In the genomic region with DNA sequence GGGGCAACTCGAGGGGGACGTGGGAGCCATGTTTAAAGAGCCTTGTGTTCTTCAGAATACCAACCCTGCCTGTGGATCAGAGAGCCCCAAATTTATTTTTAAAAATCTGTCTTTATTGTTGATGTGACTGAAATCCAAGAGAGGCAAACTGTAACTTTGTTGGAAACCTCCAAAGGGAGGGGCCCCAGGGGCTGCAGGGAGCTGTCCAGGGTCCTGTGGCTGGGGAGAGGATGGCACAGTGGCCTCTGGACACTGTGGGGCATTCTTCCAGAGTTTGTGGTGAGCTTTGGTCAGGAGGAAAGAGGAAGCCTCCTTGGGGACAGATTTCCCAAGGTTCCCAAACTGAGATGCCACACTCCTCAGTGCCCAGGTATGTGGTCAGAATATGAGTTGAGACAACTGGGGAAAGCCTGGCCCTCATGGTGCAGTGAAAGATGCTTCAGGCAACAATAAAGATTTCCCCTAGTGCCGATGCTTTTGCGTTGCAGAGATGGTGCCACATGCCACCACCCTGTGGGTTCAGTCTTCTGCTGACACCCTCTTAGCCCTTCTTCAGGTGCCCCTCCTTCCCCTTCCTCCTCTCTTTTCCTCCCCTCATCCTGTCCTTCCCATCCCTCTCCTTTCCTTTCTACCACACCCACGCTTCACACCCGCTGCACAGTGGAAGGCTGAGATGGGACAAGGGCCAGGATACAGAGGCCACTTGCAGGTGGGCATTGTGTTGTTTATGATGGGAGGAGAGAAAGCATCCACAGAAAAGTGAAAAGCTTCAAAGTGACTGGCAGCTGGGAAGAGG, we compare ENCODE assay signal across 14 cellular contexts.
DNase-seq lines count a peak whose midpoint lies in the region; TF ChIP-seq lines count a peak whose summit lies in the region.
"Had no signal": no experiment of that assay in that cellular context is flagged by ENCODE, and none has a peak within 500 bp of the region (broad histone marks: within the 10 kb centered on the region; RNA-seq: fewer than 3 reads in every experiment).

No MANE protein-coding gene starts in this region.

- no peaks in the 10 kb centered on the region for H3K36me3 Mint-ChIP-seq in neural progenitor cell
- H3K36me3 Mint-ChIP-seq: natural killer cell treated with Interleukin-12 subunit alpha and Interleukin-12 subunit beta and Interleukin-15 and Interleukin-18, amount 100 ng/mL, for 72 hours had no signal

- H3K4me3 ChIP-seq in adipocyte (ENCODE audit: low read length) (no peak overlapping the region), neural progenitor cell (no peak overlapping the region), osteoblast (ENCODE audit: insufficient read depth, low read length) (no peak overlapping the region)
- H3K4me3 ChIP-seq: transverse colon had no signal

- no peak for TF ChIP-seq CTCF in neural progenitor cell (IDR thresholded peaks at IDR 0.05)
- no peak for TF ChIP-seq CTCF in osteoblast (IDR thresholded peaks at IDR 0.05; ENCODE audit: extremely low read depth, low read depth, low read length)

- peaks cover 5% of the 10 kb centered on the region for H3K27me3 Mint-ChIP-seq in neural progenitor cell (ENCODE audit: insufficient read depth, low read depth)
- H3K27me3 Mint-ChIP-seq: dendritic cell treated with granulocyte-macrophage colony-stimulating factor and Interleukin-4, amounts not matched to agents 40 ng/mL and 50 ng/mL, for 4 days had no signal

- no peak overlapping the region for H3K9ac ChIP-seq in adipocyte (ENCODE audit: low read length)
- H3K9ac ChIP-seq in neural progenitor cell: no peak overlapping the region

- DNase-seq in NCI-H2171 treated with DMSO at 0.1 percent for 48 hours (lab: John Stamatoyannopoulos, UW): peak; percentile 55
- DNase-seq in NCI-H2171 (lab: John Stamatoyannopoulos, UW): no peak
- peak; percentile 29 for DNase-seq in LHCN-M2 (ENCODE audit: low read depth)
- peak; percentile 35 for DNase-seq in adipocyte (ENCODE audit: low read depth)
- peak; percentile 75 for DNase-seq in neural progenitor cell (ENCODE audit: low spot score)
- no peak for DNase-seq in stimulated activated CD4-positive, alpha-beta T cell treated with anti-CD3 and anti-CD28 coated beads, Interleukin-1b, Interleukin-23, amount 100 ng/mL, for 48 hours
- no peak for DNase-seq in osteoblast (ENCODE audit: insufficient read length, low spot score, missing footprints)
- DNase-seq in hippocampal formation (lab: John Stamatoyannopoulos, UW): no peak
- DNase-seq: 8988T, amygdala, NCI-H2227 treated with DMSO at 0.1 percent for 48 hours, transverse colon had no signal

- H3K9me3 ChIP-seq in adipocyte (ENCODE audit: control insufficient read depth, low read length) (no peaks in the 10 kb centered on the region), neural progenitor cell (ENCODE audit: low read depth) (no peaks in the 10 kb centered on the region), osteoblast (ENCODE audit: low read depth, low read length) (no peaks in the 10 kb centered on the region)
- H3K9me3 ChIP-seq: transverse colon had no signal

- H3K4me3 Mint-ChIP-seq in neural progenitor cell: no peak overlapping the region
- H3K4me3 Mint-ChIP-seq: dendritic cell treated with granulocyte-macrophage colony-stimulating factor and Interleukin-4, amounts not matched to agents 40 ng/mL and 50 ng/mL, for 4 days; natural killer cell treated with Interleukin-12 subunit alpha and Interleukin-12 subunit beta and Interleukin-15 and Interleukin-18, amount 100 ng/mL, for 72 hours had no signal

- H3K9me3 Mint-ChIP-seq in neural progenitor cell: no peaks in the 10 kb centered on the region
- H3K9me3 Mint-ChIP-seq: dendritic cell treated with granulocyte-macrophage colony-stimulating factor and Interleukin-4, amounts not matched to agents 40 ng/mL and 50 ng/mL, for 4 days; natural killer cell treated with Interleukin-12 subunit alpha and Interleukin-12 subunit beta and Interleukin-15 and Interleukin-18, amount 100 ng/mL, for 72 hours had no signal

- H4K20me1 ChIP-seq in neural progenitor cell (ENCODE audit: low read depth) (peaks cover 5% of the 10 kb centered on the region), osteoblast (ENCODE audit: insufficient read depth, low read length) (no peaks in the 10 kb centered on the region)

- no peaks in the 10 kb centered on the region for H3F3A ChIP-seq in neural progenitor cell (ENCODE audit: low read depth)

- H3K27ac ChIP-seq in neural progenitor cell: no peak overlapping the region
- H3K27ac ChIP-seq in osteoblast (ENCODE audit: low read depth, low read length): no peak overlapping the region
- H3K27ac ChIP-seq: transverse colon had no signal

- H3K27ac Mint-ChIP-seq in neural progenitor cell: no peak overlapping the region
- H3K27ac Mint-ChIP-seq: dendritic cell treated with granulocyte-macrophage colony-stimulating factor and Interleukin-4, amounts not matched to agents 40 ng/mL and 50 ng/mL, for 4 days; natural killer cell treated with Interleukin-12 subunit alpha and Interleukin-12 subunit beta and Interleukin-15 and Interleukin-18, amount 100 ng/mL, for 72 hours had no signal

- no peaks in the 10 kb centered on the region for H3K4me1 Mint-ChIP-seq in neural progenitor cell

- no peaks in the 10 kb centered on the region for H3K4me1 ChIP-seq in adipocyte (ENCODE audit: control insufficient read depth, insufficient read depth, low read length)
- H3K4me1 ChIP-seq in neural progenitor cell: peaks cover 14% of the 10 kb centered on the region
- H3K4me1 ChIP-seq in osteoblast (ENCODE audit: insufficient read depth, low read length): no peaks in the 10 kb centered on the region
- H3K4me1 ChIP-seq: transverse colon had no signal

- H3K36me3 ChIP-seq in adipocyte (ENCODE audit: control insufficient read depth, insufficient read depth, low read length, severe bottlenecking) (no peaks in the 10 kb centered on the region), neural progenitor cell (no peaks in the 10 kb centered on the region), osteoblast (ENCODE audit: insufficient read depth, low read length) (no peaks in the 10 kb centered on the region)
- H3K36me3 ChIP-seq: transverse colon had no signal

- H2AFZ ChIP-seq in neural progenitor cell (replicated peaks) (no peak overlapping the region), osteoblast (ENCODE audit: low read length) (no peak overlapping the region)

- H3K79me2 ChIP-seq in neural progenitor cell (ENCODE audit: low read depth) (no peaks in the 10 kb centered on the region), osteoblast (ENCODE audit: insufficient read depth, low read length) (no peaks in the 10 kb centered on the region)

- H3K4me2 ChIP-seq in neural progenitor cell: no peak overlapping the region
- H3K4me2 ChIP-seq in osteoblast (ENCODE audit: insufficient read depth, low read length): no peak overlapping the region

- H3K27me3 ChIP-seq in adipocyte (replicated peaks; ENCODE audit: control insufficient read depth, insufficient read depth, low read length) (peaks cover 4% of the 10 kb centered on the region), neural progenitor cell (peaks cover 6% of the 10 kb centered on the region), osteoblast (ENCODE audit: insufficient read depth, low read length) (no peaks in the 10 kb centered on the region)
- H3K27me3 ChIP-seq: transverse colon had no signal

Comparison
In these comparisons a context has a peak if more than half of its experiments do, and no peak if none do; other contexts are left out.
1. DNase-seq: peak in NCI-H2171 treated with DMSO at 0.1 percent for 48 hours (single experiment), LHCN-M2 (single experiment), adipocyte (single experiment) and neural progenitor cell (single experiment); none in NCI-H2171 (single experiment), stimulated activated CD4-positive, alpha-beta T cell treated with anti-CD3 and anti-CD28 coated beads, Interleukin-1b, Interleukin-23, amount 100 ng/mL, for 48 hours (single experiment), osteoblast (single experiment) and hippocampal formation (0 of 2).